In genomic region chr6:108543165-108543940, GRCh38 we compare ENCODE assay signal across 25 cellular contexts.
"Had no signal": no experiment of that assay in that cellular context is flagged by ENCODE, and none has a peak within 500 bp of the region (broad histone marks: within the 10 kb centered on the region; RNA-seq: fewer than 3 reads in every experiment).

No MANE protein-coding gene starts in this region.

- H3K4me1 Mint-ChIP-seq: neural progenitor cell had no signal

- H3K4me3 ChIP-seq: breast epithelium, esophagus muscularis mucosa, heart right ventricle, left lung, lower lobe of right lung, neural progenitor cell, right atrium auricular region, suprapubic skin, tibial artery, upper lobe of right lung had no signal

- H3K79me2 ChIP-seq: parathyroid adenoma had no signal

- H3K4me2 ChIP-seq: neural progenitor cell had no signal

- H3K4me1 ChIP-seq: breast epithelium, foreskin keratinocyte, neural progenitor cell, parathyroid adenoma had no signal

- H3K9ac ChIP-seq: neural progenitor cell, parathyroid adenoma had no signal

- H3K4me3 Mint-ChIP-seq: activated CD4-positive, alpha-beta T cell treated with anti-CD3 and anti-CD28 coated beads for 36 hours; activated CD8-positive, alpha-beta memory T cell treated with anti-CD3 and anti-CD28 coated beads, Interleukin-2, amount 10 ng/mL, durations not matched to agents 7 days and 5 days; activated CD8-positive, alpha-beta T cell treated with anti-CD3 and anti-CD28 coated beads, Interleukin-2, amount 10 ng/mL, durations not matched to agents 7 days and 5 days; natural killer cell; neural progenitor cell had no signal

- H3K36me3 Mint-ChIP-seq: activated naive CD4-positive, alpha-beta T cell treated with anti-CD3 and anti-CD28 coated beads, Interleukin-2, amount 50 U/mL, for 72 hours; natural killer cell; neural progenitor cell had no signal

- DNase-seq: activated CD4-positive, alpha-beta T cell treated with anti-CD3 and anti-CD28 coated beads for 36 hours; activated CD4-positive, CD25-positive, alpha-beta regulatory T cell; activated CD8-positive, alpha-beta memory T cell treated with anti-CD3 and anti-CD28 coated beads, Interleukin-2, amount 10 ng/mL, durations not matched to agents 7 days and 5 days; activated CD8-positive, alpha-beta T cell treated with anti-CD3 and anti-CD28 coated beads, Interleukin-2, amount 10 ng/mL, durations not matched to agents 7 days and 5 days; activated naive CD4-positive, alpha-beta T cell; activated T-cell treated with anti-CD3 and anti-CD28 coated beads, Interleukin-2, amount 50 U/mL, for 48 hours; dermis blood vessel endothelial cell; effector CD4-positive, alpha-beta T cell; foreskin keratinocyte; heart right ventricle; left lung; lower lobe of right lung; mesenchymal stem cell; natural killer cell; occipital lobe; stimulated activated naive CD4-positive, alpha-beta T cell; tibial artery; upper lobe of right lung had no signal

- H3K9me3 Mint-ChIP-seq: activated naive CD4-positive, alpha-beta T cell treated with anti-CD3 and anti-CD28 coated beads, Interleukin-2, amount 50 U/mL, for 72 hours; natural killer cell had no signal

- H3K36me3 ChIP-seq: breast epithelium, esophagus muscularis mucosa, heart right ventricle, left lung, lower lobe of right lung, neural progenitor cell, right atrium auricular region, suprapubic skin, tibial artery, upper lobe of right lung had no signal

- H3K27me3 Mint-ChIP-seq: activated CD4-positive, alpha-beta T cell treated with anti-CD3 and anti-CD28 coated beads for 36 hours had no signal

- H3K27ac ChIP-seq: breast epithelium, foreskin keratinocyte, heart right ventricle, left lung, lower lobe of right lung, neural progenitor cell, parathyroid adenoma, right atrium auricular region, suprapubic skin, tibial artery, upper lobe of right lung had no signal

- H3K27me3 ChIP-seq: breast epithelium, esophagus muscularis mucosa, heart right ventricle, left lung, neural progenitor cell, right atrium auricular region, suprapubic skin, upper lobe of right lung had no signal

- H2AFZ ChIP-seq: neural progenitor cell, parathyroid adenoma had no signal

- ATAC-seq: foreskin keratinocyte, left lung, natural killer cell, upper lobe of right lung had no signal

- H3K27ac Mint-ChIP-seq: activated CD4-positive, alpha-beta T cell treated with anti-CD3 and anti-CD28 coated beads for 36 hours; activated CD8-positive, alpha-beta memory T cell treated with anti-CD3 and anti-CD28 coated beads, Interleukin-2, amount 10 ng/mL, durations not matched to agents 7 days and 5 days; activated CD8-positive, alpha-beta T cell treated with anti-CD3 and anti-CD28 coated beads, Interleukin-2, amount 10 ng/mL, durations not matched to agents 7 days and 5 days; activated naive CD4-positive, alpha-beta T cell treated with anti-CD3 and anti-CD28 coated beads, Interleukin-2, amount 50 U/mL, for 72 hours; natural killer cell; neural progenitor cell had no signal

- H3K9me3 ChIP-seq: breast epithelium, esophagus muscularis mucosa, left lung, lower lobe of right lung, suprapubic skin, tibial artery, upper lobe of right lung had no signal
